In genomic region chr3:126487151-126487771, GRCh38 we compare ENCODE assay signal across 10 cellular contexts. TPM values are rescaled to one million over a fixed set of nuclear protein-coding genes. Genes with fewer than 3 reads are reported as not detected.
DNase-seq lines count a peak whose midpoint lies in the region; ATAC-seq, FAIRE-seq and TF ChIP-seq lines count a peak whose summit lies in the region.
"Had no signal": no experiment of that assay in that cellular context is flagged by ENCODE, and none has a peak within 500 bp of the region (broad histone marks: within the 10 kb centered on the region; RNA-seq: fewer than 3 reads in every experiment).

No MANE protein-coding gene starts in this region.

- no peaks in the 10 kb centered on the region for H3K79me2 ChIP-seq in astrocyte (ENCODE audit: insufficient read depth, low read length)

- no peak for ATAC-seq in HG03571 (IDR thresholded peaks at IDR 0.05; ENCODE audit: unreplicated experiment)
- ATAC-seq: sciatic nerve had no signal

- H3K27ac Mint-ChIP-seq in astrocyte (ENCODE audit: unreplicated experiment), result peak overlapping the region; percentile 7

- H3K4me3 ChIP-seq in NB4 (ENCODE audit: low read depth, low read length) (peak overlapping the region; percentile 71), astrocyte (ENCODE audit: insufficient read depth, low read depth, low read length) (no peak overlapping the region), prostate gland (no peak overlapping the region)
- H3K4me3 ChIP-seq: esophagus squamous epithelium had no signal

- no peaks in the 10 kb centered on the region for H3K9me3 Mint-ChIP-seq in astrocyte (ENCODE audit: unreplicated experiment)

- H3K4me1 Mint-ChIP-seq in astrocyte (ENCODE audit: low read depth, unreplicated experiment), result peaks cover 7% of the 10 kb centered on the region

- peaks cover 5% of the 10 kb centered on the region for H3K4me1 ChIP-seq in astrocyte (ENCODE audit: insufficient read depth, low read length)
- H3K4me1 ChIP-seq in prostate gland (replicated peaks), result no peaks in the 10 kb centered on the region

- peaks cover 23% of the 10 kb centered on the region for H3K27me3 Mint-ChIP-seq in astrocyte (ENCODE audit: low read depth, unreplicated experiment)

- no peaks in the 10 kb centered on the region for H4K20me1 ChIP-seq in astrocyte (ENCODE audit: insufficient read depth, low read length)

- H3K9me3 ChIP-seq in astrocyte (ENCODE audit: insufficient read depth, low read depth, low read length), result no peaks in the 10 kb centered on the region
- no peaks in the 10 kb centered on the region for H3K9me3 ChIP-seq in prostate gland
- H3K9me3 ChIP-seq: esophagus squamous epithelium had no signal

- H3K36me3 Mint-ChIP-seq in astrocyte (ENCODE audit: low read depth, unreplicated experiment), result no peaks in the 10 kb centered on the region

- H3K36me3 ChIP-seq in astrocyte (ENCODE audit: insufficient read depth, low read length) (no peaks in the 10 kb centered on the region), prostate gland (no peaks in the 10 kb centered on the region)
- H3K36me3 ChIP-seq: esophagus squamous epithelium had no signal

- H3K27ac ChIP-seq in astrocyte (ENCODE audit: low read depth, low read length), result no peak overlapping the region
- H3K27ac ChIP-seq in prostate gland, result no peak overlapping the region

- H2AFZ ChIP-seq in astrocyte (ENCODE audit: low read depth, low read length), result peak overlapping the region; percentile 52

- H3K27me3 ChIP-seq in astrocyte (ENCODE audit: insufficient read depth, low read length) (peaks cover 2% of the 10 kb centered on the region), prostate gland (replicated peaks; ENCODE audit: insufficient read depth) (no peaks in the 10 kb centered on the region)

- TF ChIP-seq POLR2A in NB4 (IDR thresholded peaks at IDR 0.05; ENCODE audit: extremely low read depth, insufficient read length), result peak; percentile 37
- no peak for TF ChIP-seq POLR2A in prostate gland (IDR thresholded peaks at IDR 0.05)

- WGBS in prostate gland, result 65% methylated on average over 17 of the region's 17 CpGs

- no peak overlapping the region for H3K4me2 ChIP-seq in astrocyte (ENCODE audit: low read length)

- DNase-seq in Daoy (ENCODE audit: low read depth) (peak; percentile 70), NB4 (ENCODE audit: low read depth) (peak; percentile 85), astrocyte (ENCODE audit: low read depth) (no peak), lung microvascular endothelial cell (ENCODE audit: low read depth in 2 of 2) (peak; percentile 31 to 91), NCI-H510A (lab: John Stamatoyannopoulos, UW) (no peak), NAMALWA (ENCODE audit: low spot score) (no peak), prostate gland (ENCODE audit: low spot score) (no peak)
- DNase-seq: esophagus squamous epithelium had no signal

- intact Hi-C loops in prostate gland (cut with DNase I), result no loop called here

- peak; percentile 22 for TF ChIP-seq CTCF in NB4 (IDR thresholded peaks at IDR 0.05; ENCODE audit: low read depth, low read length)
- no peak for TF ChIP-seq CTCF in astrocyte (IDR thresholded peaks at IDR 0.05; ENCODE audit: insufficient read depth, low read depth, low read length)
- no peak for TF ChIP-seq CTCF in prostate gland (IDR thresholded peaks at IDR 0.05)

- no peak for FAIRE-seq in astrocyte (lab: Jason Lieb, UNC)

- H3K4me3 Mint-ChIP-seq in astrocyte (ENCODE audit: unreplicated experiment), result no peak overlapping the region

- no peak overlapping the region for H3K9ac ChIP-seq in astrocyte (ENCODE audit: low read length)

RNA-seq across cellular contexts. Expression of gene ZXDC, which starts 11.6 kb away (rescaled TPM):
- total RNA-seq in Daoy (2014; rRNA removed; shearing (Covaris generic)), result 8.7 and 10.0 TPM in 2 replicates
- total RNA-seq in astrocyte, result 19.6 and 21.6 TPM in 2 replicates
- total RNA-seq in lung microvascular endothelial cell, result 8.7 and 17.3 TPM in 2 replicates
- 10 to 100 TPM; 47.7 to 87.0 TPM for total RNA-seq in prostate gland

RNA-seq across cellular contexts. Expression of gene UROC1, which starts 30.3 kb away (rescaled TPM):
- not detected in 2 replicates for total RNA-seq in Daoy (2014; rRNA removed; shearing (Covaris generic))
- total RNA-seq in astrocyte (not detected in 2 replicates), lung microvascular endothelial cell (not detected in 2 replicates), prostate gland (under 1 TPM in 1 of 2 donors, not detected in 1; 0.17 TPM)
- total RNA-seq: esophagus squamous epithelium, sciatic nerve had no signal

RNA-seq across cellular contexts. Expression of gene CHST13, which starts 36.7 kb away (rescaled TPM):
- not detected in 2 replicates for total RNA-seq in Daoy (2014; rRNA removed; shearing (Covaris generic))
- total RNA-seq in astrocyte (not detected in 2 replicates), lung microvascular endothelial cell (not detected in 2 replicates), prostate gland (1 to 10 TPM in 1 of 2 donors, not detected in 1; 6.9 TPM)

Comparison
In these comparisons a context has a peak if more than half of its experiments do, and no peak if none do; other contexts are left out.
1. DNase-seq: peak in Daoy (single experiment), NB4 (single experiment) and lung microvascular endothelial cell (2 of 2); none in astrocyte (single experiment), NCI-H510A (single experiment), NAMALWA (single experiment) and prostate gland (single experiment).